In genomic region chr16:48311242-48311641, GRCh38 we compare ENCODE assay signal across 25 cellular contexts.
"Had no signal": no experiment of that assay in that cellular context is flagged by ENCODE, and none has a peak within 500 bp of the region (broad histone marks: within the 10 kb centered on the region; RNA-seq: fewer than 3 reads in every experiment).

No MANE protein-coding gene starts in this region.

- H3K4me3 Mint-ChIP-seq: immature natural killer cell; naive thymus-derived CD4-positive, alpha-beta T cell; natural killer cell treated with Interleukin-12 subunit alpha and Interleukin-12 subunit beta and Interleukin-15 and Interleukin-18, amount 100 ng/mL, for 72 hours; stimulated activated memory B cell treated with anti-CD40 and anti-IgM and Interleukin-4, amounts not matched to agents 10 μg/mL and 1 μg/mL and 100 μg/mL, for 72 hours; stimulated activated naive CD8-positive, alpha-beta T cell treated with anti-CD3 and anti-CD28 coated beads, Interleukin-15, amount 100 ng/mL, for 72 hours; type B pancreatic cell had no signal

- H3K4me1 ChIP-seq: left ventricle myocardium inferior, pancreas, prostate gland, sigmoid colon, spleen, uterus had no signal

- H3K27ac Mint-ChIP-seq: naive thymus-derived CD4-positive, alpha-beta T cell; natural killer cell treated with Interleukin-12 subunit alpha and Interleukin-12 subunit beta and Interleukin-15 and Interleukin-18, amount 100 ng/mL, for 72 hours; stimulated activated memory B cell treated with anti-CD40 and anti-IgM and Interleukin-4, amounts not matched to agents 10 μg/mL and 1 μg/mL and 100 μg/mL, for 72 hours; type B pancreatic cell had no signal

- H3K36me3 ChIP-seq: prostate gland, uterus had no signal

- H3K27ac ChIP-seq: left ventricle myocardium inferior, pancreas, prostate gland, sigmoid colon, spleen, tibial nerve, uterus had no signal

- ATAC-seq: mucosa of descending colon; naive thymus-derived CD4-positive, alpha-beta T cell; natural killer cell treated with Interleukin-12 subunit alpha and Interleukin-12 subunit beta and Interleukin-15 and Interleukin-18, amount 100 ng/mL, for 72 hours; pancreas; right cardiac atrium; stimulated activated memory B cell treated with anti-CD40 and anti-IgM and Interleukin-4, amounts not matched to agents 10 μg/mL and 1 μg/mL and 100 μg/mL, for 72 hours; stimulated activated naive CD8-positive, alpha-beta T cell treated with anti-CD3 and anti-CD28 coated beads, Interleukin-15, amount 100 ng/mL, for 72 hours had no signal

- H3K27me3 Mint-ChIP-seq: naive thymus-derived CD4-positive, alpha-beta T cell; natural killer cell treated with Interleukin-12 subunit alpha and Interleukin-12 subunit beta and Interleukin-15 and Interleukin-18, amount 100 ng/mL, for 72 hours; stimulated activated memory B cell treated with anti-CD40 and anti-IgM and Interleukin-4, amounts not matched to agents 10 μg/mL and 1 μg/mL and 100 μg/mL, for 72 hours; stimulated activated naive CD8-positive, alpha-beta T cell treated with anti-CD3 and anti-CD28 coated beads, Interleukin-15, amount 100 ng/mL, for 72 hours; type B pancreatic cell had no signal

- H3K4me3 ChIP-seq: left ventricle myocardium inferior, lung, mucosa of descending colon, pancreas, prostate gland, sigmoid colon, spleen, tibial nerve, uterus had no signal

- DNase-seq: hippocampal formation; islet precursor cell; left ventricle myocardium inferior; midbrain; mucosa of descending colon; pancreas; posterior cingulate gyrus; retina; right cardiac atrium; sigmoid colon; small intestine; spleen; stimulated activated CD4-positive, alpha-beta T cell treated with anti-CD3 and anti-CD28 coated beads, Interleukin-4, amount 100 ng/mL, for 24 hours; stimulated activated naive CD4-positive, alpha-beta T cell treated with Interleukin-2 at 50 U/mL for 16 hours; stimulated activated naive CD8-positive, alpha-beta T cell treated with anti-CD3 and anti-CD28 coated beads, Interleukin-15, amount 100 ng/mL, for 72 hours; substantia nigra; uterus had no signal

- H3K4me1 Mint-ChIP-seq: stimulated activated naive CD8-positive, alpha-beta T cell treated with anti-CD3 and anti-CD28 coated beads, Interleukin-15, amount 100 ng/mL, for 72 hours had no signal

- FAIRE-seq: pancreas, small intestine had no signal

- H3K9me3 ChIP-seq: pancreas, prostate gland had no signal
